9 cellular contexts compared by ENCODE assay signal in the genomic region with DNA sequence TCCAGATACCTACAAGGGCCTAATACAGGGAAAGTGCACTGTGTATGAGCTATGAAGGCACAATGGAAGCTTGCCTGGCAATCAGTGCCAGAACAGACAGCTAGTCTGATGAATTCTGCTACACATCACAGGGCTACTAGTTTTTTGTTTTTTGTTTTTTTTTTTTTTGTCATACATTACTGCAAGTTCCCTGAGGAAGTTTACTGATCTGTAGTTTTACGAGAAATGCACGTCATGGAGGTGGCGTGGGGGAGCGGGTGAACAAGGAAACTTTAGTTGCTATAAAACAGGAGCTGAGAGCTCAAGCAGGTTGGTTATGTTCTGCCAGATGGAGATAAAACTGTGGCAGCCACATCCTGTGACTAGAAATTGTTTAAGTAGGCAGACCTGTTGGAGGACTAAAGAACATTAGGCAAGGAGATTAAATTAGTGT. TPM values are rescaled to one million over a fixed set of nuclear protein-coding genes. Genes with fewer than 3 reads are reported as not detected.
A peak's percentile ranks its signal among the peaks of the same experiment; 100 is the strongest.
DNase-seq lines count a peak whose midpoint lies in the region; ATAC-seq and TF ChIP-seq lines count a peak whose summit lies in the region.
"Had no signal": no experiment of that assay in that cellular context is flagged by ENCODE, and none has a peak within 500 bp of the region (broad histone marks: within the 10 kb centered on the region; RNA-seq: fewer than 3 reads in every experiment).

No MANE protein-coding gene starts in this region.

- POLR2A ChIA-PET in activated CD4-positive, alpha-beta memory T cell treated with anti-CD3 and anti-CD28 coated beads for 36 hours (lab: Charles Lee): interaction anchor here (0.7 to 9.1 kb wide), 15 partner anchors 9 to 377 kb away, joined by 3 to 127 read pairs (median 6); partner anchors contain the start of gene PTPRC

- H3K27me3 Mint-ChIP-seq in activated CD4-positive, alpha-beta memory T cell treated with anti-CD3 and anti-CD28 coated beads for 36 hours: no peaks in the 10 kb centered on the region

- H3K36me3 ChIP-seq in heart right ventricle: peaks cover 0 to 8% (median 0%) of the 10 kb centered on the region in 9 donors
- H3K36me3 ChIP-seq: thoracic aorta had no signal

- no peaks in the 10 kb centered on the region for H3K27me3 ChIP-seq in heart right ventricle

- CTCF ChIA-PET in activated CD4-positive, alpha-beta memory T cell treated with anti-CD3 and anti-CD28 coated beads for 36 hours (lab: Charles Lee): interaction anchor here (1.0 to 1.5 kb wide), 3 partner anchors 16 to 134 kb away, joined by 3 to 5 read pairs (median 4); no protein-coding TSS in a partner anchor

- no peak for TF ChIP-seq CTCF in heart right ventricle (IDR thresholded peaks at IDR 0.05)

- no peaks in the 10 kb centered on the region for H3K9me3 Mint-ChIP-seq in activated CD4-positive, alpha-beta memory T cell treated with anti-CD3 and anti-CD28 coated beads for 36 hours

- 80 to 89% methylated on average over 4 of the region's 4 CpGs for WGBS in heart right ventricle, 2 donors

- H3K36me3 Mint-ChIP-seq in activated CD4-positive, alpha-beta memory T cell treated with anti-CD3 and anti-CD28 coated beads for 36 hours: peaks cover 54% of the 10 kb centered on the region

- peaks cover 67% of the 10 kb centered on the region for H3K4me1 Mint-ChIP-seq in activated CD4-positive, alpha-beta memory T cell treated with anti-CD3 and anti-CD28 coated beads for 36 hours (ENCODE audit: low read depth)

- H3K27ac Mint-ChIP-seq in activated CD4-positive, alpha-beta memory T cell treated with anti-CD3 and anti-CD28 coated beads for 36 hours: peak overlapping the region; percentile 97

- intact Hi-C loops in activated CD4-positive, alpha-beta memory T cell treated with anti-CD3 and anti-CD28 coated beads for 36 hours (cut with micrococcal nuclease): loop anchor here (1.0 to 5.0 kb wide), 3 partner anchors 15 to 516 kb away; no protein-coding TSS in a partner anchor
- intact Hi-C loops in heart right ventricle (cut with DNase I): no loop called here

- ATAC-seq in heart right ventricle: peak in 5 of 8 donors; percentile 21 to 61 (median 29)

- peak overlapping the region; percentile 72 for H3K4me3 Mint-ChIP-seq in activated CD4-positive, alpha-beta memory T cell treated with anti-CD3 and anti-CD28 coated beads for 36 hours

- peak; percentile 84 for DNase-seq in HT-29 (ENCODE audit: low spot score)
- DNase-seq in activated CD4-positive, alpha-beta memory T cell treated with anti-CD3 and anti-CD28 coated beads for 36 hours: peak; percentile 87
- peak in 1 of 2 donors; percentile 42 for DNase-seq in heart right ventricle
- peak; percentile 59 to 68 for DNase-seq in stimulated activated CD8-positive, alpha-beta memory T cell treated with anti-CD3 and anti-CD28 coated beads, Interleukin-2, amount 100 ng/mL, for 48 hours (ENCODE audit: low read depth in 2 of 2)
- no peak for DNase-seq in SKM-1 (lab: John Stamatoyannopoulos, UW; ENCODE audit: unreplicated experiment)
- no peak for DNase-seq in NCI-H1930 (lab: John Stamatoyannopoulos, UW)
- no peak for DNase-seq in GM19238 (ENCODE audit: insufficient read length, low spot score)

- peaks cover 0 to 87% (median 0%) of the 10 kb centered on the region in 9 donors for H3K4me1 ChIP-seq in heart right ventricle

- H3K9me3 ChIP-seq in heart right ventricle: no peaks in the 10 kb centered on the region
- H3K9me3 ChIP-seq: thoracic aorta had no signal

- peak overlapping the region in 3 of 10 donors; percentile 1 to 92 (median 50) for H3K27ac ChIP-seq in heart right ventricle

- H3K4me3 ChIP-seq in GM08714 (ENCODE audit: low read length) (peak overlapping the region; percentile 53; the same call in 1 of the 2 replicates), heart right ventricle (peak overlapping the region in 1 of 10 donors; percentile 7)
- H3K4me3 ChIP-seq: thoracic aorta had no signal

RNA-seq across cellular contexts. Expression of gene PTPRC, which starts 17.7 kb away (rescaled TPM):
- total RNA-seq in HT-29 (2014; rRNA removed; shearing (Covaris generic)): not detected in 2 replicates
- 100 to 1,000 TPM; 495 to 503 TPM for total RNA-seq in activated CD4-positive, alpha-beta memory T cell treated with anti-CD3 and anti-CD28 coated beads for 36 hours
- total RNA-seq in heart right ventricle: 10 to 100 TPM in 2 of 10 donors, 1 to 10 TPM in 8; 2.4 to 62.7 (median 5.6) TPM
- polyA plus RNA-seq in heart right ventricle: 1 to 10 TPM; 1.0 to 1.4 TPM

Comparison
In these comparisons a context has a peak if more than half of its experiments do, and no peak if none do; other contexts are left out.
1. DNase-seq: peak in HT-29 (single experiment), activated CD4-positive, alpha-beta memory T cell treated with anti-CD3 and anti-CD28 coated beads for 36 hours (single experiment) and stimulated activated CD8-positive, alpha-beta memory T cell treated with anti-CD3 and anti-CD28 coated beads, Interleukin-2, amount 100 ng/mL, for 48 hours (2 of 2); none in SKM-1 (single experiment), NCI-H1930 (0 of 2) and GM19238 (single experiment).
2. RNA of gene PTPRC, which starts 17.7 kb away (total RNA-seq): 495 to 503 TPM in activated CD4-positive, alpha-beta memory T cell treated with anti-CD3 and anti-CD28 coated beads for 36 hours; 2.4 to 62.7 TPM in heart right ventricle and not detected in HT-29; every median in the first group is over 4 times any median in the second.